Comparison of ENCODE assay signal across 27 cellular contexts in genomic region chr2:74281576-74281975, GRCh38.
"Had no signal": no experiment of that assay in that cellular context is flagged by ENCODE, and none has a peak within 500 bp of the region (broad histone marks: within the 10 kb centered on the region; RNA-seq: fewer than 3 reads in every experiment).

No MANE protein-coding gene starts in this region.

- H3K27ac ChIP-seq: ascending aorta, brain microvascular endothelial cell, coronary artery, dorsolateral prefrontal cortex had no signal

- H3K27ac Mint-ChIP-seq: activated CD4-positive, alpha-beta memory T cell treated with anti-CD3 and anti-CD28 coated beads for 36 hours; activated CD4-positive, alpha-beta T cell treated with anti-CD3 and anti-CD28 coated beads for 36 hours; activated CD4-positive, alpha-beta T cell treated with anti-CD3 and anti-CD28 coated beads, Interleukin-2, amount 10 ng/mL, durations not matched to agents 24 days and 14 days; activated CD8-positive, alpha-beta T cell treated with anti-CD3 and anti-CD28 coated beads, Interleukin-2, amount 10 ng/mL, durations not matched to agents 7 days and 5 days; activated naive CD4-positive, alpha-beta T cell treated with anti-CD3 and anti-CD28 coated beads, Interleukin-2, amount 10 ng/mL, durations not matched to agents 7 days and 5 days; activated naive CD4-positive, alpha-beta T cell treated with anti-CD3 and anti-CD28 coated beads, Interleukin-2, amount 50 U/mL, for 72 hours; activated naive CD8-positive, alpha-beta T cell treated with anti-CD3 and anti-CD28 coated beads, Interleukin-2, amount 10 ng/mL, durations not matched to agents 7 days and 5 days; activated T-cell treated with anti-CD3 and anti-CD28 coated beads, Interleukin-2, amount 50 U/mL, for 24 hours; activated T-cell treated with anti-CD3 and anti-CD28 coated beads, Interleukin-2, amount 50 U/mL, for 72 hours; dendritic cell treated with granulocyte-macrophage colony-stimulating factor and Interleukin-4, amounts not matched to agents 40 ng/mL and 50 ng/mL, for 4 days; endodermal cell had no signal

- ATAC-seq: activated CD4-positive, alpha-beta T cell treated with anti-CD3 and anti-CD28 coated beads for 36 hours; activated CD8-positive, alpha-beta T cell treated with anti-CD3 and anti-CD28 coated beads, Interleukin-2, amount 10 ng/mL, durations not matched to agents 7 days and 5 days; activated naive CD4-positive, alpha-beta T cell treated with anti-CD3 and anti-CD28 coated beads, Interleukin-2, amount 50 U/mL, for 72 hours; activated T-cell treated with anti-CD3 and anti-CD28 coated beads, Interleukin-2, amount 50 U/mL, for 72 hours; esophagus mucosa had no signal

- H3K4me1 ChIP-seq: ascending aorta had no signal

- DNase-seq: activated CD4-positive, alpha-beta memory T cell treated with anti-CD3 and anti-CD28 coated beads for 36 hours; activated CD4-positive, alpha-beta T cell treated with anti-CD3 and anti-CD28 coated beads for 36 hours; activated CD4-positive, alpha-beta T cell treated with anti-CD3 and anti-CD28 coated beads, Interleukin-2, amount 10 ng/mL, durations not matched to agents 24 days and 14 days; activated CD4-positive, CD25-positive, alpha-beta regulatory T cell; activated CD4-positive, CD25-positive, alpha-beta regulatory T cell treated with anti-CD3 and anti-CD28 coated beads, Interleukin-2, amount 50 U/mL, for 72 hours; activated CD8-positive, alpha-beta memory T cell treated with anti-CD3 and anti-CD28 coated beads, Interleukin-2, amount 50 U/mL, for 48 hours; activated CD8-positive, alpha-beta T cell treated with anti-CD3 and anti-CD28 coated beads, Interleukin-2, amount 10 ng/mL, durations not matched to agents 7 days and 5 days; activated gamma-delta T cell; activated naive CD4-positive, alpha-beta T cell; activated naive CD4-positive, alpha-beta T cell treated with anti-CD3 and anti-CD28 coated beads, Interleukin-2, amount 10 ng/mL, durations not matched to agents 7 days and 5 days; activated naive CD8-positive, alpha-beta T cell treated with anti-CD3 and anti-CD28 coated beads, Interleukin-2, amount 10 ng/mL, durations not matched to agents 7 days and 5 days; activated T-cell treated with anti-CD3 and anti-CD28 coated beads for 4 hours; activated T-cell treated with anti-CD3 and anti-CD28 coated beads, Interleukin-2, amount 50 U/mL, for 24 hours; activated T-cell treated with anti-CD3 and anti-CD28 coated beads, Interleukin-2, amount 50 U/mL, for 72 hours; brain microvascular endothelial cell; dorsolateral prefrontal cortex; effector memory CD4-positive, alpha-beta T cell; endodermal cell; foreskin fibroblast; glutamatergic neuron; T-helper 2 cell had no signal

- H3K9me3 Mint-ChIP-seq: activated CD4-positive, alpha-beta memory T cell treated with anti-CD3 and anti-CD28 coated beads for 36 hours; activated CD4-positive, alpha-beta T cell treated with anti-CD3 and anti-CD28 coated beads, Interleukin-2, amount 10 ng/mL, durations not matched to agents 24 days and 14 days; activated naive CD4-positive, alpha-beta T cell treated with anti-CD3 and anti-CD28 coated beads, Interleukin-2, amount 10 ng/mL, durations not matched to agents 7 days and 5 days; activated naive CD4-positive, alpha-beta T cell treated with anti-CD3 and anti-CD28 coated beads, Interleukin-2, amount 50 U/mL, for 72 hours; activated naive CD8-positive, alpha-beta T cell treated with anti-CD3 and anti-CD28 coated beads, Interleukin-2, amount 10 ng/mL, durations not matched to agents 7 days and 5 days; activated T-cell treated with anti-CD3 and anti-CD28 coated beads, Interleukin-2, amount 50 U/mL, for 24 hours; activated T-cell treated with anti-CD3 and anti-CD28 coated beads, Interleukin-2, amount 50 U/mL, for 72 hours; central memory CD8-positive, alpha-beta T cell; dendritic cell treated with granulocyte-macrophage colony-stimulating factor and Interleukin-4, amounts not matched to agents 40 ng/mL and 50 ng/mL, for 4 days; endodermal cell had no signal

- H3K27me3 Mint-ChIP-seq: activated CD4-positive, alpha-beta memory T cell treated with anti-CD3 and anti-CD28 coated beads for 36 hours; activated CD4-positive, alpha-beta T cell treated with anti-CD3 and anti-CD28 coated beads for 36 hours; activated T-cell treated with anti-CD3 and anti-CD28 coated beads, Interleukin-2, amount 50 U/mL, for 24 hours; central memory CD8-positive, alpha-beta T cell had no signal

- H3K4me3 Mint-ChIP-seq: activated CD4-positive, alpha-beta memory T cell treated with anti-CD3 and anti-CD28 coated beads for 36 hours; activated CD4-positive, alpha-beta T cell treated with anti-CD3 and anti-CD28 coated beads for 36 hours; activated CD4-positive, alpha-beta T cell treated with anti-CD3 and anti-CD28 coated beads, Interleukin-2, amount 10 ng/mL, durations not matched to agents 24 days and 14 days; activated CD8-positive, alpha-beta T cell treated with anti-CD3 and anti-CD28 coated beads, Interleukin-2, amount 10 ng/mL, durations not matched to agents 7 days and 5 days; activated naive CD4-positive, alpha-beta T cell treated with anti-CD3 and anti-CD28 coated beads, Interleukin-2, amount 10 ng/mL, durations not matched to agents 7 days and 5 days; activated naive CD8-positive, alpha-beta T cell treated with anti-CD3 and anti-CD28 coated beads, Interleukin-2, amount 10 ng/mL, durations not matched to agents 7 days and 5 days; activated T-cell treated with anti-CD3 and anti-CD28 coated beads, Interleukin-2, amount 50 U/mL, for 24 hours; activated T-cell treated with anti-CD3 and anti-CD28 coated beads, Interleukin-2, amount 50 U/mL, for 72 hours; central memory CD8-positive, alpha-beta T cell; dendritic cell treated with granulocyte-macrophage colony-stimulating factor and Interleukin-4, amounts not matched to agents 40 ng/mL and 50 ng/mL, for 4 days; endodermal cell had no signal

- H3K27me3 ChIP-seq: ascending aorta, dorsolateral prefrontal cortex had no signal

- H3K36me3 ChIP-seq: ascending aorta, brain microvascular endothelial cell had no signal

- H3K36me3 Mint-ChIP-seq: activated CD4-positive, alpha-beta memory T cell treated with anti-CD3 and anti-CD28 coated beads for 36 hours; activated naive CD4-positive, alpha-beta T cell treated with anti-CD3 and anti-CD28 coated beads, Interleukin-2, amount 10 ng/mL, durations not matched to agents 7 days and 5 days; activated naive CD4-positive, alpha-beta T cell treated with anti-CD3 and anti-CD28 coated beads, Interleukin-2, amount 50 U/mL, for 72 hours; activated naive CD8-positive, alpha-beta T cell treated with anti-CD3 and anti-CD28 coated beads, Interleukin-2, amount 10 ng/mL, durations not matched to agents 7 days and 5 days had no signal

- H3K4me1 Mint-ChIP-seq: activated CD4-positive, alpha-beta T cell treated with anti-CD3 and anti-CD28 coated beads for 36 hours; activated CD4-positive, alpha-beta T cell treated with anti-CD3 and anti-CD28 coated beads, Interleukin-2, amount 10 ng/mL, durations not matched to agents 24 days and 14 days; activated naive CD4-positive, alpha-beta T cell treated with anti-CD3 and anti-CD28 coated beads, Interleukin-2, amount 10 ng/mL, durations not matched to agents 7 days and 5 days; activated naive CD8-positive, alpha-beta T cell treated with anti-CD3 and anti-CD28 coated beads, Interleukin-2, amount 10 ng/mL, durations not matched to agents 7 days and 5 days; central memory CD8-positive, alpha-beta T cell; endodermal cell had no signal

- H3K9me3 ChIP-seq: ascending aorta had no signal

- H3K4me3 ChIP-seq: ascending aorta, coronary artery, dorsolateral prefrontal cortex had no signal
